8 cellular contexts compared by ENCODE assay signal in genomic region chr15:78000089-78000926, GRCh38.
A peak's percentile ranks its signal among the peaks of the same experiment; 100 is the strongest.
DNase-seq lines count a peak whose midpoint lies in the region; ATAC-seq, FAIRE-seq and TF ChIP-seq lines count a peak whose summit lies in the region.

No MANE protein-coding gene starts in this region.

- POLR2A ChIA-PET in HEK293T (lab: Yijun Ruan, JAX), result no interaction called here

- no peak for TF ChIP-seq POLR2A in Peyer's patch (IDR thresholded peaks at IDR 0.05)

- no peak for FAIRE-seq in D721Med (lab: Jason Lieb, UNC)

- H3K27me3 Mint-ChIP-seq in activated T-helper 17 cell treated with anti-CD3 and anti-CD28 coated beads, Interleukin-2, amount 50 U/mL, for 72 hours, result no peaks in the 10 kb centered on the region
- peaks cover 10% of the 10 kb centered on the region for H3K27me3 Mint-ChIP-seq in glutamatergic neuron (ENCODE audit: unreplicated experiment)

- CTCF ChIA-PET in HEK293T (lab: Yijun Ruan, JAX), result interaction anchor here (0.6 to 3.3 kb wide), 10 partner anchors 41 to 241 kb away, joined by 3 to 42 read pairs (median 4); no protein-coding TSS in a partner anchor

- H3K9me3 ChIP-seq in Peyer's patch, result no peaks in the 10 kb centered on the region

- H3K4me3 Mint-ChIP-seq in activated T-helper 17 cell treated with anti-CD3 and anti-CD28 coated beads, Interleukin-2, amount 50 U/mL, for 72 hours, result no peak overlapping the region
- H3K4me3 Mint-ChIP-seq in glutamatergic neuron (ENCODE audit: unreplicated experiment), result peak overlapping the region; percentile 12

- no peak overlapping the region for H3K27ac ChIP-seq in Peyer's patch

- H3K4me1 Mint-ChIP-seq in activated T-helper 17 cell treated with anti-CD3 and anti-CD28 coated beads, Interleukin-2, amount 50 U/mL, for 72 hours, result peaks cover 15% of the 10 kb centered on the region
- peaks cover 51% of the 10 kb centered on the region for H3K4me1 Mint-ChIP-seq in glutamatergic neuron (ENCODE audit: low read depth, unreplicated experiment)

- H3K27ac Mint-ChIP-seq in activated T-helper 17 cell treated with anti-CD3 and anti-CD28 coated beads, Interleukin-2, amount 50 U/mL, for 72 hours, result peak overlapping the region; percentile 80
- H3K27ac Mint-ChIP-seq in glutamatergic neuron (ENCODE audit: unreplicated experiment), result peak overlapping the region; percentile 59

- TF ChIP-seq CTCF in D721Med (IDR thresholded peaks at IDR 0.05; ENCODE audit: insufficient read depth, missing control alignments) (peak; percentile 93), Peyer's patch (IDR thresholded peaks at IDR 0.05) (peak in 5 of 6 experiments; percentile 20 to 98 (median 92)), glutamatergic neuron (IDR thresholded peaks at IDR 0.05; ENCODE audit: partially characterized antibody, unreplicated experiment) (peak; percentile 43)

- H3K36me3 ChIP-seq in Peyer's patch, result peaks cover 0 to 83% (median 0%) of the 10 kb centered on the region in 3 donors

- no peaks in the 10 kb centered on the region for H3K27me3 ChIP-seq in Peyer's patch

- H3K4me3 ChIP-seq in Peyer's patch, result no peak overlapping the region

- peak; percentile 28 for DNase-seq in D721Med (ENCODE audit: insufficient read length, low spot score)
- DNase-seq in HEK293T (ENCODE audit: extremely low spot score), result peak; percentile 69
- peak; percentile 76 to 94 (median 94) for DNase-seq in Peyer's patch
- peak; percentile 81 for DNase-seq in glutamatergic neuron
- DNase-seq in retina, result peak; percentile 79
- DNase-seq in occipital lobe (lab: John Stamatoyannopoulos, UW), result no peak
- no peak for DNase-seq in cerebellum (ENCODE audit: low spot score)

- no peaks in the 10 kb centered on the region for H3K9me3 Mint-ChIP-seq in activated T-helper 17 cell treated with anti-CD3 and anti-CD28 coated beads, Interleukin-2, amount 50 U/mL, for 72 hours
- H3K9me3 Mint-ChIP-seq in glutamatergic neuron (ENCODE audit: unreplicated experiment), result no peaks in the 10 kb centered on the region

- peak; percentile 90 for ATAC-seq in activated T-helper 17 cell treated with anti-CD3 and anti-CD28 coated beads, Interleukin-2, amount 50 U/mL, for 72 hours (replicated peaks)

- peaks cover 0 to 11% (median 0%) of the 10 kb centered on the region in 4 donors for H3K4me1 ChIP-seq in Peyer's patch

- peaks cover 80% of the 10 kb centered on the region for H3K36me3 Mint-ChIP-seq in activated T-helper 17 cell treated with anti-CD3 and anti-CD28 coated beads, Interleukin-2, amount 50 U/mL, for 72 hours (ENCODE audit: low read depth)
- H3K36me3 Mint-ChIP-seq in glutamatergic neuron (ENCODE audit: unreplicated experiment), result no peaks in the 10 kb centered on the region

TF ChIP-seq in HEK293T, 16 proteins besides CTCF, POLR2A, EP300 and RAD21:
- TF ChIP-seq ZNF384 (IDR thresholded peaks at IDR 0.05) (no peak), TARDBP (IDR thresholded peaks at IDR 0.05) (no peak), SP1 (IDR thresholded peaks at IDR 0.05) (no peak), SUZ12 (IDR thresholded peaks at IDR 0.05) (no peak), L3MBTL2 (conservative IDR thresholded peaks at IDR 0.05) (no peak), CTBP1 (IDR thresholded peaks at IDR 0.05; ENCODE audit: borderline replicate concordance) (no peak), LEF1 (IDR thresholded peaks at IDR 0.05; ENCODE audit: borderline replicate concordance) (no peak), NFRKB (IDR thresholded peaks at IDR 0.05) (no peak), FOXM1 (IDR thresholded peaks at IDR 0.05; ENCODE audit: borderline replicate concordance) (no peak), ARNT (IDR thresholded peaks at IDR 0.05) (no peak), ELF4 (IDR thresholded peaks at IDR 0.05) (no peak), BHLHE40 (IDR thresholded peaks at IDR 0.05; ENCODE audit: borderline replicate concordance) (no peak), FOXA1 (IDR thresholded peaks at IDR 0.05) (no peak), PKNOX1 (IDR thresholded peaks at IDR 0.05) (no peak), FOXK2 (IDR thresholded peaks at IDR 0.05) (no peak), HDGF (IDR thresholded peaks at IDR 0.05; ENCODE audit: borderline replicate concordance) (no peak)

Comparison
In these comparisons a context has a peak if more than half of its experiments do, and no peak if none do; other contexts are left out.
1. DNase-seq: peak in D721Med (single experiment), HEK293T (single experiment), Peyer's patch (3 of 3), glutamatergic neuron (single experiment) and retina (single experiment); none in occipital lobe (single experiment) and cerebellum (single experiment).
2. CTCF ChIP-seq: peak in every context shown above with its lines; median percentile 93 in D721Med; 92 in Peyer's patch; 43 in glutamatergic neuron.